8 cellular contexts compared by ENCODE assay signal in genomic region chr2:230924470-230925341, GRCh38. TPM values are rescaled to one million over a fixed set of nuclear protein-coding genes. Genes with fewer than 3 reads are reported as not detected.
DNase-seq lines count a peak whose midpoint lies in the region; ATAC-seq and TF ChIP-seq lines count a peak whose summit lies in the region.

Gene GPR55 (minus strand): TSS chr2:230925242. CDS start chr2:230910962, 14,280 bp downstream.

- peak within 1 kb of the TSS in 7 of 8 donors; percentile 8 to 67 (median 26) for H3K4me3 ChIP-seq in spleen

- H3K27ac Mint-ChIP-seq in chondrocyte (ENCODE audit: unreplicated experiment): no peak within 1 kb of the TSS

- H3K9me3 ChIP-seq in spleen: no peaks in the 10 kb centered on the region

- H3K4me1 Mint-ChIP-seq in chondrocyte (ENCODE audit: low read depth): no peaks in the 10 kb centered on the region

- no peaks in the 10 kb centered on the region for H3K9me3 Mint-ChIP-seq in chondrocyte (ENCODE audit: low read depth)

- H3K27me3 ChIP-seq in spleen (replicated peaks in 1 of 7): no peaks in the 10 kb centered on the region

- DNase-seq in AML-193 (lab: John Stamatoyannopoulos, UW): peak; percentile 25 to 48
- DNase-seq in T-helper 22 cell (ENCODE audit: low read depth): peak; percentile 33
- peak; percentile 90 for DNase-seq in chondrocyte (ENCODE audit: low spot score)
- DNase-seq in spleen: peak; percentile 77
- DNase-seq in GM03348 (ENCODE audit: low spot score): no peak
- no peak for DNase-seq in dedifferentiated amniotic fluid mesenchymal stem cell (ENCODE audit: extremely low spot score)

- peak within 1 kb of the TSS in 5 of 8 donors; percentile 44 to 80 (median 67) for H3K27ac ChIP-seq in spleen

- H3K4me3 Mint-ChIP-seq in chondrocyte (ENCODE audit: unreplicated experiment): no peak within 1 kb of the TSS

- TF ChIP-seq CTCF in chondrocyte (IDR thresholded peaks at IDR 0.05) (peak; percentile 30), spleen (IDR thresholded peaks at IDR 0.05 in 8 of 11, conservative IDR thresholded peaks at IDR 0.05 in 3 of 11) (peak in 8 of 11 experiments; percentile 9 to 53 (median 46))

- H3K36me3 ChIP-seq in spleen: no peaks in the 10 kb centered on the region

- H3K4me1 ChIP-seq in spleen: peaks cover 0 to 23% (median 17%) of the 10 kb centered on the region in 6 donors

- no peak for TF ChIP-seq POLR2A in spleen (IDR thresholded peaks at IDR 0.05)

- H3K27me3 Mint-ChIP-seq in chondrocyte (ENCODE audit: low read depth): peaks cover 8% of the 10 kb centered on the region

- intact Hi-C loops in spleen (cut with DNase I; ENCODE audit: low total_unique reads): no loop called here

- ATAC-seq in GM19023 (IDR thresholded peaks at IDR 0.05; ENCODE audit: unreplicated experiment) (peak; percentile 30), HG03103 (IDR thresholded peaks at IDR 0.05; ENCODE audit: low read depth, unreplicated experiment) (peak; percentile 38)

- 34 to 52% (median 42%) methylated on average over 20 to 26 of the region's 26 CpGs for WGBS in spleen, 5 donors

- H3K36me3 Mint-ChIP-seq in chondrocyte (ENCODE audit: low read depth): no peaks in the 10 kb centered on the region

RNA-seq across cellular contexts. Expression of gene GPR55, which starts in this region (rescaled TPM):
- not detected in 3 replicates for total RNA-seq in chondrocyte
- 1 to 10 TPM; 2.5 to 6.8 (median 5.2) TPM for total RNA-seq in spleen
- 1 to 10 TPM in 2 of 3 donors, under 1 TPM in 1; 0.86 to 2.0 (median 1.7) TPM for polyA plus RNA-seq in spleen

Comparison
In these comparisons a context has a peak if more than half of its experiments do, and no peak if none do; other contexts are left out.
1. Peak in DNase-seq in chondrocyte; RNA of the gene not detected or under 1 TPM.
2. DNase-seq: peak in AML-193 (2 of 2), T-helper 22 cell (single experiment) and spleen (single experiment); none in GM03348 (single experiment) and dedifferentiated amniotic fluid mesenchymal stem cell (single experiment).